In genomic region chr4:76235915-76236314, GRCh38 we compare ENCODE assay signal across 15 cellular contexts. TPM values are rescaled to one million over a fixed set of nuclear protein-coding genes. Genes with fewer than 3 reads are reported as not detected.
DNase-seq lines count a peak whose midpoint lies in the region; ATAC-seq, FAIRE-seq and TF ChIP-seq lines count a peak whose summit lies in the region.
"Had no signal": no experiment of that assay in that cellular context is flagged by ENCODE, and none has a peak within 500 bp of the region (broad histone marks: within the 10 kb centered on the region; RNA-seq: fewer than 3 reads in every experiment).

No MANE protein-coding gene starts in this region.

- CTCF ChIA-PET in PC-9 (lab: Charles Lee) = no interaction called here

- H3K27me3 Mint-ChIP-seq in T-helper 17 cell = peaks cover 12% of the 10 kb centered on the region
- H3K27me3 Mint-ChIP-seq: brain had no signal

- ATAC-seq in GM18861 (IDR thresholded peaks at IDR 0.05; ENCODE audit: unreplicated experiment) = no peak
- no peak for ATAC-seq in T-helper 17 cell
- no peak for ATAC-seq in HG02763 (IDR thresholded peaks at IDR 0.05; ENCODE audit: unreplicated experiment)
- ATAC-seq: CD8-positive, alpha-beta T cell; effector memory CD8-positive, alpha-beta T cell; left cardiac atrium; natural killer cell treated with Interleukin-12 subunit alpha and Interleukin-12 subunit beta and Interleukin-15 and Interleukin-18, amount 100 ng/mL, for 72 hours had no signal

- FAIRE-seq in keratinocyte (lab: Jason Lieb, UNC) = peak; percentile 17
- peak; percentile 39 for FAIRE-seq in small intestine (lab: Jason Lieb, UNC)

- intact Hi-C loops in PC-9 (cut with micrococcal nuclease; ENCODE audit: unreplicated experiment) = no loop called here

- H3K9me3 ChIP-seq in HUES48 (ENCODE audit: control insufficient read depth, insufficient read depth, low read length) (no peaks in the 10 kb centered on the region), PC-9 (ENCODE audit: insufficient read depth, low read depth) (no peaks in the 10 kb centered on the region; the same call in 1 of the 2 replicates), keratinocyte (ENCODE audit: control insufficient read depth, low read depth, low read length) (peaks cover 4% of the 10 kb centered on the region), small intestine (ENCODE audit: control insufficient read depth, low read depth) (no peaks in the 10 kb centered on the region), T-helper 17 cell (ENCODE audit: control insufficient read depth, low read length, poor library complexity, severe bottlenecking) (no peaks in the 10 kb centered on the region)

- peaks cover 31% of the 10 kb centered on the region for H3K4me1 ChIP-seq in HUES48 (ENCODE audit: control insufficient read depth, insufficient read depth, low read length)
- peaks cover 36% of the 10 kb centered on the region for H3K4me1 ChIP-seq in PC-9 (replicated peaks; ENCODE audit: insufficient read depth)
- H3K4me1 ChIP-seq in keratinocyte (ENCODE audit: control insufficient read depth, extremely low read depth, insufficient read depth, low read length) = peaks cover 13% of the 10 kb centered on the region
- no peaks in the 10 kb centered on the region for H3K4me1 ChIP-seq in small intestine (ENCODE audit: control insufficient read depth in 2 of 2, insufficient read depth in 1 of 2, low read depth in 1 of 2, low read length in 1 of 2)

- H4K20me1 ChIP-seq in PC-9 (ENCODE audit: insufficient read depth) (no peaks in the 10 kb centered on the region), keratinocyte (ENCODE audit: control insufficient read depth, extremely low read depth, insufficient read depth, low read length) (no peaks in the 10 kb centered on the region)

- H3K4me3 ChIP-seq in HUES48 (ENCODE audit: low read depth, low read length) = no peak overlapping the region
- peak overlapping the region; percentile 32; the same call in 1 of the 2 replicates for H3K4me3 ChIP-seq in PC-9
- H3K4me3 ChIP-seq in keratinocyte (ENCODE audit: control insufficient read depth in 2 of 3, extremely low read depth in 1 of 3, insufficient read depth in 2 of 3, low read depth in 1 of 3, low read length in 3 of 3) = peak overlapping the region in 1 of 3 experiments; percentile 29
- no peak overlapping the region for H3K4me3 ChIP-seq in small intestine (ENCODE audit: low read depth in 1 of 2, low read length in 2 of 2)

- no peaks in the 10 kb centered on the region for H3K9me2 ChIP-seq in PC-9 (ENCODE audit: insufficient read depth)

- H2AFZ ChIP-seq in PC-9 = no peak overlapping the region
- peak overlapping the region; percentile 40 for H2AFZ ChIP-seq in keratinocyte (ENCODE audit: control insufficient read depth, low read length)

- H3K4me3 Mint-ChIP-seq in T-helper 17 cell = no peak overlapping the region
- H3K4me3 Mint-ChIP-seq: brain; CD8-positive, alpha-beta T cell; effector memory CD8-positive, alpha-beta T cell; natural killer cell treated with Interleukin-12 subunit alpha and Interleukin-12 subunit beta and Interleukin-15 and Interleukin-18, amount 100 ng/mL, for 72 hours had no signal

- no TSS peak for BruUV-seq in PC-9 (replicated peaks; lab: Mats Ljungman, UMichigan)

- H3K36me3 ChIP-seq in HUES48 (ENCODE audit: control insufficient read depth, insufficient read depth, low read length) (no peaks in the 10 kb centered on the region), PC-9 (ENCODE audit: low read depth) (no peaks in the 10 kb centered on the region), keratinocyte (ENCODE audit: control insufficient read depth in 2 of 2, extremely low read depth in 1 of 2, insufficient read depth in 2 of 2, low read length in 2 of 2) (peaks cover 3 to 4% of the 10 kb centered on the region in 2 experiments), small intestine (ENCODE audit: control insufficient read depth in 2 of 2, insufficient read depth in 2 of 2, low read length in 2 of 2) (no peaks in the 10 kb centered on the region)

- H3F3A ChIP-seq in PC-9 (ENCODE audit: insufficient read depth, low read depth) = peaks cover 11% of the 10 kb centered on the region; the same call in 1 of the 2 replicates

- H3K27me3 ChIP-seq in HUES48 (ENCODE audit: control insufficient read depth, insufficient read depth, low read length) (no peaks in the 10 kb centered on the region), PC-9 (ENCODE audit: insufficient read depth, low read depth) (no peaks in the 10 kb centered on the region), keratinocyte (ENCODE audit: control insufficient read depth, extremely low read depth, insufficient read depth, low read length) (peaks cover 2% of the 10 kb centered on the region), small intestine (ENCODE audit: control insufficient read depth in 2 of 2, insufficient read depth in 2 of 2, low read length in 2 of 2) (no peaks in the 10 kb centered on the region)

- POLR2A ChIA-PET in PC-9 (lab: Charles Lee; ENCODE audit: unreplicated experiment) = interaction anchor here (0.6 kb wide), 1 partner anchor 58 kb away, joined by 6 read pairs; no protein-coding TSS in a partner anchor

- H3K36me3 Mint-ChIP-seq in T-helper 17 cell (ENCODE audit: low read depth) = peaks cover 3% of the 10 kb centered on the region
- H3K36me3 Mint-ChIP-seq: brain; CD8-positive, alpha-beta T cell had no signal

- H3K27ac ChIP-seq in HUES48 (ENCODE audit: low read depth, low read length) (peak overlapping the region; percentile 11), PC-9 (peak overlapping the region; percentile 80), keratinocyte (ENCODE audit: control insufficient read depth, insufficient read depth, low read length) (peak overlapping the region; percentile 46), small intestine (ENCODE audit: low read depth in 1 of 2, low read length in 1 of 2) (no peak overlapping the region)

- no peaks in the 10 kb centered on the region for H3K9me1 ChIP-seq in keratinocyte (ENCODE audit: control insufficient read depth, extremely low read depth, insufficient read depth, low read length)

- H3K4me1 Mint-ChIP-seq in T-helper 17 cell = no peaks in the 10 kb centered on the region

- H3K79me2 ChIP-seq in PC-9 (ENCODE audit: low read depth) (no peaks in the 10 kb centered on the region), keratinocyte (ENCODE audit: control insufficient read depth, insufficient read depth, low read length) (peaks cover 28% of the 10 kb centered on the region)

- DNase-seq in PC-9 = peak in 1 of 2 experiments; percentile 86
- no peak for DNase-seq in keratinocyte (ENCODE audit: low read depth, low spot score)
- peak; percentile 92 for DNase-seq in small intestine
- DNase-seq in amniotic stem cell (lab: John Stamatoyannopoulos, UW) = no peak
- no peak for DNase-seq in T-helper 17 cell
- DNase-seq: CD8-positive, alpha-beta T cell; effector memory CD8-positive, alpha-beta T cell; H7; left cardiac atrium; MV-4-11 had no signal

- no peak overlapping the region for H3K9ac ChIP-seq in HUES48 (ENCODE audit: low read depth, low read length)
- H3K9ac ChIP-seq in keratinocyte (ENCODE audit: control insufficient read depth, extremely low read depth, insufficient read depth, low read length) = no peak overlapping the region

- WGBS in small intestine, 3 donors = 12 to 35% (median 26%) methylated on average over 1 of the region's 1 CpG

- TF ChIP-seq CTCF in PC-9 (conservative IDR thresholded peaks at IDR 0.05) (no peak), keratinocyte (optimal IDR thresholded peaks at IDR 0.05 in 1 of 3, IDR thresholded peaks at IDR 0.05 in 1 of 3, conservative IDR thresholded peaks at IDR 0.05 in 1 of 3; ENCODE audit: extremely low read depth in 1 of 3, insufficient read depth in 2 of 3, low read length in 3 of 3) (no peak)

- H3K27ac Mint-ChIP-seq in T-helper 17 cell = no peak overlapping the region
- H3K27ac Mint-ChIP-seq: CD8-positive, alpha-beta T cell; effector memory CD8-positive, alpha-beta T cell; natural killer cell treated with Interleukin-12 subunit alpha and Interleukin-12 subunit beta and Interleukin-15 and Interleukin-18, amount 100 ng/mL, for 72 hours had no signal

- dilution Hi-C loops in keratinocyte (cut with MboI; ENCODE audit: extremely low pct_ligation_motif_present, low sequenced_read_pairs) = no loop called here

- H3K4me2 ChIP-seq in PC-9 = peak overlapping the region; percentile 68
- H3K4me2 ChIP-seq in keratinocyte (ENCODE audit: control insufficient read depth, extremely low read depth, insufficient read depth, low read depth, low read length) = peak overlapping the region; percentile 71

RNA-seq across cellular contexts. Expression of gene FAM47E, which starts 15.6 kb away (rescaled TPM):
- total RNA-seq in PC-9 (2021) (2.2 and 2.5 TPM in 2 replicates), T-helper 17 cell (under 1 TPM in 1 of 2 donors, not detected in 1; 0.72 TPM)
- polyA plus RNA-seq in keratinocyte (0.16 to 0.29 TPM (median 0.28 TPM) in 3 replicates), small intestine (1 to 10 TPM; 1.8 to 7.6 (median 3.0) TPM)
- not detected for polyA plus RNA-seq in keratinocyte (2011; ENCODE audit: low read depth)
- 0.16 TPM in 1 of 2 replicates, not detected in the other for polyA plus RNA-seq in keratinocyte (2011; cell fraction: cytosol; rRNA removed)
- 0.05 and 0.48 TPM in 2 replicates for polyA plus RNA-seq in keratinocyte (2011; cell fraction: nucleus; rRNA removed)
- polyA plus RNA-seq in keratinocyte (2012; ENCODE audit: low replicate concordance) = 0.39 TPM in 1 of 2 replicates, not detected in the other
- polyA minus RNA-seq in keratinocyte = 0.10 TPM in 1 of 3 replicates, not detected in the others
- not detected for polyA minus RNA-seq in keratinocyte (2011; cell fraction: cytosol; rRNA and poly(A)+ RNA removed)
- polyA minus RNA-seq in keratinocyte (2011; cell fraction: nucleus; rRNA and poly(A)+ RNA removed) = not detected in 2 replicates
- total RNA-seq: natural killer cell treated with Interleukin-12 subunit alpha and Interleukin-12 subunit beta and Interleukin-15 and Interleukin-18, amount 100 ng/mL, for 72 hours had no signal

RNA-seq across cellular contexts. Expression of gene SCARB2, which starts 22.3 kb away (rescaled TPM):
- 37.6 and 64.7 TPM in 2 replicates for total RNA-seq in PC-9 (2021)
- polyA plus RNA-seq in keratinocyte = 47.4 to 78.8 TPM (median 72.2 TPM) in 3 replicates
- 51.2 TPM for polyA plus RNA-seq in keratinocyte (2011; ENCODE audit: low read depth)
- 31.5 and 56.8 TPM in 2 replicates for polyA plus RNA-seq in keratinocyte (2011; cell fraction: cytosol; rRNA removed)
- polyA plus RNA-seq in keratinocyte (2011; cell fraction: nucleus; rRNA removed) = 108 and 110 TPM in 2 replicates
- 43.7 and 74.5 TPM in 2 replicates for polyA plus RNA-seq in keratinocyte (2012; ENCODE audit: low replicate concordance)
- 36.4 to 124 TPM (median 114 TPM) in 3 replicates for polyA minus RNA-seq in keratinocyte
- polyA minus RNA-seq in keratinocyte (2011; cell fraction: cytosol; rRNA and poly(A)+ RNA removed) = 65.6 TPM
- 95.4 and 181 TPM in 2 replicates for polyA minus RNA-seq in keratinocyte (2011; cell fraction: nucleus; rRNA and poly(A)+ RNA removed)
- 10 to 100 TPM; 27.7 to 61.0 (median 34.9) TPM for polyA plus RNA-seq in small intestine
- 10 to 100 TPM; 27.5 to 28.6 TPM for total RNA-seq in T-helper 17 cell

Comparison
In these comparisons a context has a peak if more than half of its experiments do, and no peak if none do; other contexts are left out.
1. H3K27ac ChIP-seq: peak in HUES48 (single experiment), PC-9 (single experiment) and keratinocyte (single experiment); none in small intestine (0 of 2).